20 cellular contexts compared by ENCODE assay signal in the genomic region with DNA sequence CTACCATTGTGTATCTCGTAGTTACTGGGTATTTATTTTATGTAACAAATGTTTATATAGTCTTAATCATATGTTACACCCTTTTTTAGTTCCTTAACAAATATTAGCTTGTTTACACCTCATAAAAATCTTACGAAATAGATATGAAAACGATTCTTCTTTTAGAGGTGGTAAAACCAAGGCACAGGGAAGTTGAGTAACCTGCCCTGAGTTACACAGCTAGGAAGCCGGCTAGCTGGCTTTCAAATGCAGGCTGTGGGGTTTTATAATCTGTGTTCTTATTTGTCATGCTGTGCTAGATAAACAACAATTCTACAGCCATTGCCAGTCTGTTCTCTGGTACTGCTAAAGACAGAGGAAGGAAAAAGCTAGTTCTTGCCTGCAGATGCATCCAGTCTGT.
DNase-seq lines count a peak whose midpoint lies in the region; ATAC-seq and TF ChIP-seq lines count a peak whose summit lies in the region.
"Had no signal": no experiment of that assay in that cellular context is flagged by ENCODE, and none has a peak within 500 bp of the region (broad histone marks: within the 10 kb centered on the region; RNA-seq: fewer than 3 reads in every experiment).

No MANE protein-coding gene starts in this region.

- no peaks in the 10 kb centered on the region for H3K9me3 ChIP-seq in stomach
- H3K9me3 ChIP-seq: HAP-1 had no signal

- H3K27me3 Mint-ChIP-seq in WTC11 (ENCODE audit: low read depth), result no peaks in the 10 kb centered on the region; the same call in 1 of the 2 replicates
- H3K27me3 Mint-ChIP-seq: IgD-negative memory B cell had no signal

- DNase-seq in NK-92 treated with Interleukin-12 subunit alpha and Interleukin-12 subunit beta, amount 100 ng/mL, for 24 hours (lab: John Stamatoyannopoulos, UW), result peak; percentile 48
- no peak for DNase-seq in NK-92 (lab: John Stamatoyannopoulos, UW; ENCODE audit: unreplicated experiment)
- DNase-seq in WTC11 (ENCODE audit: low spot score), result no peak
- no peak for DNase-seq in left lobe of liver (ENCODE audit: low spot score)
- peak; percentile 59 for DNase-seq in stomach
- DNase-seq in NCI-H1105 (lab: John Stamatoyannopoulos, UW), result no peak
- DNase-seq in stimulated activated CD4-positive, alpha-beta T cell treated with anti-CD3 and anti-CD28 coated beads, Interleukin-1b, Interleukin-23, amount 100 ng/mL, for 48 hours, result no peak
- DNase-seq: CD4-positive, alpha-beta T cell; GF-D8; Karpas-422; MM.1S; NCI-H146; NCI-H2029 treated with DMSO at 0.1 percent for 48 hours; SHP77 had no signal

- peaks cover 10 to 39% (median 23%) of the 10 kb centered on the region in 4 donors for H3K4me1 ChIP-seq in stomach

- TF ChIP-seq POLR2A in stomach (IDR thresholded peaks at IDR 0.05), result no peak

- no peak overlapping the region for H3K4me3 ChIP-seq in stomach
- H3K4me3 ChIP-seq: HAP-1, SK-N-MC had no signal

- 0 out of 2 replicates have a peak, but pooled peaks cover 3% of the 10 kb centered on the region for H3K36me3 Mint-ChIP-seq in WTC11
- H3K36me3 Mint-ChIP-seq: IgD-negative memory B cell had no signal

- no peaks in the 10 kb centered on the region for H3K36me3 ChIP-seq in stomach
- H3K36me3 ChIP-seq: HAP-1 had no signal

- intact Hi-C loops in stomach (cut with DNase I; ENCODE audit: low total_unique reads), result no loop called here

- TF ChIP-seq CTCF in WTC11 (IDR thresholded peaks at IDR 0.05) (no peak), stomach (IDR thresholded peaks at IDR 0.05) (no peak)

- no peak for TF ChIP-seq EP300 in stomach (IDR thresholded peaks at IDR 0.05)

- ATAC-seq in WTC11, result peak; percentile 45; the same call in 1 of the 2 replicates
- ATAC-seq in left lobe of liver, result peak; percentile 53
- ATAC-seq in GM18511 (IDR thresholded peaks at IDR 0.05; ENCODE audit: unreplicated experiment), result no peak

- no peak overlapping the region for H3K4me3 Mint-ChIP-seq in WTC11
- H3K4me3 Mint-ChIP-seq: B cell; CD4-positive, alpha-beta T cell; IgD-negative memory B cell had no signal

- POLR2A ChIA-PET in WTC11 (lab: Charles Lee), result interaction anchor here (0.6 kb wide), 1 partner anchor 260 kb away, joined by 3 read pairs; no protein-coding TSS in a partner anchor

- no peaks in the 10 kb centered on the region for H3K27me3 ChIP-seq in stomach

- no peaks in the 10 kb centered on the region for H3K9me3 Mint-ChIP-seq in WTC11
- H3K9me3 Mint-ChIP-seq: CD4-positive, alpha-beta T cell had no signal

- CTCF ChIA-PET in WTC11 (lab: Charles Lee), result interaction anchor here (0.6 to 1.0 kb wide), 3 partner anchors 14 to 112 kb away, joined by 3 to 4 read pairs (median 3); no protein-coding TSS in a partner anchor

- peaks cover 59% of the 10 kb centered on the region for H3K4me1 Mint-ChIP-seq in WTC11
- H3K4me1 Mint-ChIP-seq: B cell, IgD-negative memory B cell had no signal

- H3K27ac Mint-ChIP-seq in WTC11, result peak overlapping the region; percentile 2; the same call in 1 of the 2 replicates
- H3K27ac Mint-ChIP-seq: B cell; CD4-positive, alpha-beta T cell; IgD-negative memory B cell had no signal

- 16 to 47% (median 43%) methylated on average over 4 of the region's 4 CpGs for WGBS in stomach, 5 donors

- H3K27ac ChIP-seq in stomach, result no peak overlapping the region
- H3K27ac ChIP-seq: HL-60, SK-N-MC had no signal

TF ChIP-seq in WTC11, 78 proteins besides CTCF, POLR2A, EP300 and RAD21:
- TF ChIP-seq SP1 (CRISPR knock-in tag; conservative IDR thresholded peaks at IDR 0.05), result no peak

Comparison
In these comparisons a context has a peak if more than half of its experiments do, and no peak if none do; other contexts are left out.
1. DNase-seq: peak in NK-92 treated with Interleukin-12 subunit alpha and Interleukin-12 subunit beta, amount 100 ng/mL, for 24 hours (single experiment) and stomach (single experiment); none in NK-92 (single experiment), WTC11 (single experiment), left lobe of liver (single experiment), NCI-H1105 (single experiment) and stimulated activated CD4-positive, alpha-beta T cell treated with anti-CD3 and anti-CD28 coated beads, Interleukin-1b, Interleukin-23, amount 100 ng/mL, for 48 hours (single experiment).